Comparison of ENCODE assay signal across 8 cellular contexts in the genomic region with DNA sequence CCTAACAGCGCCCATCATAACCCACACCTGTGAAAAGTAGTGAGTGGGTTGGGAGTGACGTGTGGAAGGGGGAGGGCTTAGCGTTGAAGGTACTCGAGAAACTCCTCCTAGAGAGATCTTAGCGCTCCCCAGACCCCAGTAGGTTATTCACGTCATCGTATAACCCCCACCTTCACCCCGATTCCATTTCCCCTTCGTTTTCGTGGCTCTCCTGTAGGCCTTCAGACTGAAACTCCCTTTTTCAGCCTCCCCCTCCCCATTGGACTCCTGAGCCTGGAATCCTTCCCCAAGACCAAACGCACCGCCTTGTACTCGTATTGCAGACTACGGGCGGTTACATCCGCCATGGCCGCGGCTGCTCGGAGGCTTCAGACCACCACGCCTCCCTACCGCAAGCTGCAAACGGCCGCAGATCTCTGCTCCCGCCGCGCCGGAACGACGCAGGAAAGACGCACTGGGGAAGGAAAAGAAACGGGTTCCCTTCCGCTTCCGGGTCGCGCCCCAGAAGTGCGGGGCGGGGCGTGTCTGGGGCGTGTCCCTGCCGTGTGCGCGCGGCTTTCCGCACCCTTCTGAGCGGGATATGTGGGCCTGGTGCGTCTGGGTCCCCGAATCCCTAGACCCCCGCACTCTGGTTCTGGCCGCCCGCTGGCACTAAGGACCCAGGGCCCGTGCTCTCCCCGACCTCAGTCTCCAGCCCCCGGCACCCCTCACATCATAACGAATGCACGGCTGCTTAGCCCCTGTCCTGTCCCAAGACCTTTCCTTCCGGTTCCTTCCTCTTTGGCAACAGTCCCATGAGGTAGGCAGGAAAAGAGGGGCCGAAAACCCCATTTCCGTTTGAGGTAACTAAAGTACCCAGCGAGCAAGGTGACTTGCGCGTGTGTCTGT. TPM values are rescaled to one million over a fixed set of nuclear protein-coding genes. Genes with fewer than 3 reads are reported as not detected.
DNase-seq lines count a peak whose midpoint lies in the region; ATAC-seq and TF ChIP-seq lines count a peak whose summit lies in the region.

SNRNP200 (minus strand) TSS at position 456 of the 888 bp plus-strand sequence; CDS start at position 347, 109 bp downstream.

- WGBS in mesodermal cell (ENCODE audit: insufficient coverage in 2 of 2), 2 experiments = 0% methylated on average over 22 to 39 of the region's 61 CpGs

- peak within 1 kb of the TSS; percentile 99 for H3K9ac ChIP-seq in OCI-LY1 (ENCODE audit: low read length)

- H4K20me1 ChIP-seq in OCI-LY1 (ENCODE audit: insufficient read depth, low read length) = no peaks in the 10 kb centered on the region

- peaks cover 43% of the 10 kb centered on the region for H3K36me3 ChIP-seq in OCI-LY1 (ENCODE audit: insufficient read depth, low read length)
- peaks cover 32% of the 10 kb centered on the region for H3K36me3 ChIP-seq in mesodermal cell (ENCODE audit: control insufficient read depth, insufficient read depth, low read length)

- peak within 1 kb of the TSS; percentile 96 for H3K4me2 ChIP-seq in OCI-LY1 (ENCODE audit: low read length)

- H3K4me1 ChIP-seq in OCI-LY1 (ENCODE audit: insufficient read depth, low read length, severe bottlenecking) (peaks cover 26% of the 10 kb centered on the region), mesodermal cell (ENCODE audit: control insufficient read depth, insufficient read depth, low read length, poor library complexity, severe bottlenecking) (peaks cover 9% of the 10 kb centered on the region)

- no peak for TF ChIP-seq CTCF in OCI-LY1 (IDR thresholded peaks at IDR 0.05; ENCODE audit: low read length)

- ATAC-seq in GM21515 (IDR thresholded peaks at IDR 0.05; ENCODE audit: unreplicated experiment) = peak; percentile 89

- in situ Hi-C loops in endometrial microvascular endothelial cells (cut with HindIII; ENCODE audit: inconsistent ontology term, low pct_unique_long_range_greater_than_20kb, low sequenced_read_pairs) = no loop called here

- H3K9me2 ChIP-seq in OCI-LY1 (ENCODE audit: low read depth, low read length) = no peaks in the 10 kb centered on the region

- no peaks in the 10 kb centered on the region for H3F3A ChIP-seq in OCI-LY1 (ENCODE audit: insufficient read depth, low read length)

- no peaks in the 10 kb centered on the region for H3K27me3 ChIP-seq in OCI-LY1 (ENCODE audit: insufficient read depth, low read length)

- no peak within 1 kb of the TSS for H2AFZ ChIP-seq in OCI-LY1 (ENCODE audit: low read length)

- no peaks in the 10 kb centered on the region for H3K9me3 ChIP-seq in OCI-LY1 (ENCODE audit: low read length)
- H3K9me3 ChIP-seq in mesodermal cell (ENCODE audit: control insufficient read depth, low read length) = no peaks in the 10 kb centered on the region

- DNase-seq in D341Med (ENCODE audit: low spot score) (peak; percentile 94), HuH-7.5 (ENCODE audit: low spot score) (peak; percentile 56)
- DNase-seq in activated CD8-positive, alpha-beta memory T cell treated with anti-CD3 and anti-CD28 coated beads, Interleukin-2, amount 50 U/mL, for 24 hours (ENCODE audit: extremely low read depth) = peak; percentile 79
- DNase-seq in stimulated activated CD8-positive, alpha-beta memory T cell treated with anti-CD3 and anti-CD28 coated beads, Interleukin-15, amount 100 ng/mL, for 24 hours (ENCODE audit: low read depth) = peak; percentile 88

- H3K27ac ChIP-seq in OCI-LY1 (ENCODE audit: low read depth, low read length, poor library complexity, severe bottlenecking) (peak within 1 kb of the TSS; percentile 78), mesodermal cell (ENCODE audit: low read depth, low read length, severe bottlenecking) (peak within 1 kb of the TSS; percentile 68)

- peaks cover 13% of the 10 kb centered on the region for H3K79me2 ChIP-seq in OCI-LY1 (ENCODE audit: insufficient read depth, low read length)

- H3K4me3 ChIP-seq in OCI-LY1 (ENCODE audit: low read depth, low read length, poor library complexity, severe bottlenecking) (peak within 1 kb of the TSS; percentile 94), mesodermal cell (ENCODE audit: extremely low read depth, insufficient read depth, low read length, poor library complexity, severe bottlenecking) (peak within 1 kb of the TSS; percentile 77)

RNA-seq across cellular contexts. Expression of gene SNRNP200, which starts in this region (rescaled TPM):
- 77.2 TPM for total RNA-seq in endometrial microvascular endothelial cells (ENCODE audit: inconsistent ontology term)
- polyA plus RNA-seq in mesodermal cell (2013, experiment 1 of 2) = 158 TPM
- 135 TPM for polyA plus RNA-seq in mesodermal cell (2013, experiment 2 of 2)

Comparison
In these comparisons a context has a peak if more than half of its experiments do, and no peak if none do; other contexts are left out.
1. Peak in every context shown above with its lines: DNase-seq, ATAC-seq, H3K4me3 ChIP-seq and H3K27ac ChIP-seq.